8 cellular contexts compared by ENCODE assay signal in genomic region chr1:168225476-168226190, GRCh38. TPM values are rescaled to one million over a fixed set of nuclear protein-coding genes. Genes with fewer than 3 reads are reported as not detected.
DNase-seq lines count a peak whose midpoint lies in the region; ATAC-seq, FAIRE-seq and TF ChIP-seq lines count a peak whose summit lies in the region.

TSS of gene SFT2D2 (plus strand) at chr1:168226004. CDS start at chr1:168226080, 76 bp downstream.

- DNase-seq in GM12891 (ENCODE audit: insufficient read length, low spot score) (peak; percentile 83), NCI-H128 (lab: John Stamatoyannopoulos, UW; ENCODE audit: unreplicated experiment) (peak; percentile 74), adrenal gland (peak; percentile 70 to 81 (median 76)), left cardiac atrium (peak; percentile 85), prostate gland (ENCODE audit: low spot score) (peak; percentile 77), ureter (ENCODE audit: low spot score) (peak; percentile 82)

- H3K4me1 ChIP-seq in adrenal gland (replicated peaks in 1 of 2) (peaks cover 13 to 46% of the 10 kb centered on the region in 2 donors), prostate gland (replicated peaks) (no peaks in the 10 kb centered on the region)

- WGBS in adrenal gland, 4 donors, result 1 to 14% (median 1%) methylated on average over 7 to 58 of the region's 58 CpGs
- WGBS in prostate gland, result 2% methylated on average over 58 of the region's 58 CpGs

- H3K27me3 ChIP-seq in adrenal gland (no peaks in the 10 kb centered on the region), prostate gland (replicated peaks; ENCODE audit: insufficient read depth) (no peaks in the 10 kb centered on the region)

- ATAC-seq in HG02642 (IDR thresholded peaks at IDR 0.05; ENCODE audit: poor library complexity, unreplicated experiment) (peak; percentile 87), left cardiac atrium (peak; percentile 98)

- no peak for TF ChIP-seq CTCF in adrenal gland (IDR thresholded peaks at IDR 0.05)
- TF ChIP-seq CTCF in prostate gland (IDR thresholded peaks at IDR 0.05), result peak in 1 of 4 experiments; percentile 16

- peak; percentile 90 for FAIRE-seq in GM12891 (lab: Jason Lieb, UNC)

- intact Hi-C loops in T-helper 1 cell treated with Interleukin-12 subunit alpha and Interleukin-12 subunit beta and Interleukin-4 antibody, amounts not matched to agents 30 ng/mL and 1 ng/mL, for 36 hours (cut with micrococcal nuclease), result loop anchor here (1.0 to 5.0 kb wide), 4 partner anchors 47 to 881 kb away; partner anchors contain the start of genes ATP1B1, DCAF6, MPC2 and MPZL1
- intact Hi-C loops in adrenal gland (cut with DNase I) (no loop called here), left cardiac atrium (cut with DNase I) (no loop called here), prostate gland (cut with DNase I) (no loop called here)

- peak within 1 kb of the TSS; percentile 49 to 97 (median 91) for H3K4me3 ChIP-seq in adrenal gland
- H3K4me3 ChIP-seq in prostate gland, result peak within 1 kb of the TSS; percentile 73 to 82

- H3K27ac ChIP-seq in adrenal gland (peak within 1 kb of the TSS in 4 of 5 donors; percentile 56 to 91 (median 78)), prostate gland (peak within 1 kb of the TSS; percentile 75 to 88)

- no peaks in the 10 kb centered on the region for H3K36me3 ChIP-seq in adrenal gland (replicated peaks in 1 of 2)
- H3K36me3 ChIP-seq in prostate gland, result no peaks in the 10 kb centered on the region

- peak; percentile 89 for TF ChIP-seq POLR2A in GM12891 (IDR thresholded peaks at IDR 0.05; ENCODE audit: low read depth, low read length)
- peak; percentile 58 to 72 for TF ChIP-seq POLR2A in adrenal gland (IDR thresholded peaks at IDR 0.05)
- peak; percentile 85 for TF ChIP-seq POLR2A in prostate gland (IDR thresholded peaks at IDR 0.05)

- H3K9me3 ChIP-seq in adrenal gland (replicated peaks in 1 of 3) (no peaks in the 10 kb centered on the region), prostate gland (no peaks in the 10 kb centered on the region)

TF ChIP-seq in GM12891, 5 proteins besides CTCF, POLR2A, EP300 and RAD21:
- TF ChIP-seq POU2F2 (IDR thresholded peaks at IDR 0.05; ENCODE audit: low read depth, low read length) (peak; percentile 69; the same call in 1 of the 2 replicates), POLR2AphosphoS5 (IDR thresholded peaks at IDR 0.05; ENCODE audit: low read depth, low read length) (peak; percentile 95), PAX5 (IDR thresholded peaks at IDR 0.05; ENCODE audit: insufficient read depth, low read length, severe bottlenecking) (no peak), TAF1 (IDR thresholded peaks at IDR 0.05; ENCODE audit: low read depth, low read length) (peak; percentile 84; the same call in 1 of the 2 replicates), SPI1 (IDR thresholded peaks at IDR 0.05; ENCODE audit: low read depth, low read length) (no peak)

RNA-seq across cellular contexts. Expression of gene SFT2D2, which starts in this region (rescaled TPM):
- 6.4 TPM for polyA plus RNA-seq in GM12891 (2012; ENCODE audit: low read depth, missing spikeins)
- 84.5 and 86.4 TPM in 2 replicates for total RNA-seq in T-helper 1 cell treated with Interleukin-12 subunit alpha and Interleukin-12 subunit beta and Interleukin-4 antibody, amounts not matched to agents 30 ng/mL and 1 ng/mL, for 36 hours
- total RNA-seq in adrenal gland (10 to 100 TPM; 31.2 to 69.9 (median 47.0) TPM), left cardiac atrium (10 to 100 TPM; 28.4 to 30.0 TPM), prostate gland (10 to 100 TPM; 44.1 to 76.8 TPM), ureter (49.4 TPM)
- 1 to 10 TPM; 3.5 to 9.4 (median 4.1) TPM for polyA plus RNA-seq in adrenal gland

Comparison
In these comparisons a context has a peak if more than half of its experiments do, and no peak if none do; other contexts are left out.
1. Peak in every context shown above with its lines: DNase-seq, ATAC-seq, H3K4me3 ChIP-seq and H3K27ac ChIP-seq.